Comparison of ENCODE assay signal across 4 cellular contexts in the genomic region with DNA sequence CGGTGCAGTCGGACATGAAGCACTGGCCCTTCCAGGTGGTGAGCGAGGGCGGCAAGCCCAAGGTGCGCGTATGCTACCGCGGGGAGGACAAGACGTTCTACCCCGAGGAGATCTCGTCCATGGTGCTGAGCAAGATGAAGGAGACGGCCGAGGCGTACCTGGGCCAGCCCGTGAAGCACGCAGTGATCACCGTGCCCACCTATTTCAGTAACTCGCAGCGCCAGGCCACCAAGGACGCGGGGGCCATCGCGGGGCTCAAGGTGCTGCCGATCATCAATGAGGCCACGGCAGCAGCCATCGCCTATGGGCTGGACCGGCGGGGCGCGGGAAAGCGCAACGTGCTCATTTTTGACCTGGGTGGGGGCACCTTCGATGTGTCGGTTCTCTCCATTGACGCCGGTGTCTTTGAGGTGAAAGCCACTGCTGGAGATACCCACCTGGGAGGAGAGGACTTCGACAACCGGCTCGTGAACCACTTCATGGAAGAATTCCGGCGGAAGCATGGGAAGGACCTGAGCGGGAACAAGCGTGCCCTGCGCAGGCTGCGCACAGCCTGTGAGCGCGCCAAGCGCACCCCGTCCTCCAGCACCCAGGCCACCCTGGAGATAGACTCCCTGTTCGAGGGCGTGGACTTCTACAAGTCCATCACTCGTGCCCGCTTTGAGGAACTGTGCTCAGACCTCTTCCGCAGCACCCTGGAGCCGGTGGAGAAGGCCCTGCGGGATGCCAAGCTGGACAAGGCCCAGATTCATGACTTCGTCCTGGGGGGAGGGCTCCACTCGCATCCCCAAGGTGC. TPM values are rescaled to one million over a fixed set of nuclear protein-coding genes. Genes with fewer than 3 reads are reported as not detected.
"Had no signal": no experiment of that assay in that cellular context is flagged by ENCODE, and none has a peak within 500 bp of the region (broad histone marks: within the 10 kb centered on the region; RNA-seq: fewer than 3 reads in every experiment).

No MANE protein-coding gene starts in this region.

RNA-seq across cellular contexts. Expression of gene FCGR3B, which starts 24.2 kb away (rescaled TPM):
- total RNA-seq: epithelial cell of proximal tubule, neural crest cell, progenitor cell of endocrine pancreas had no signal
- polyA plus RNA-seq: keratinocyte had no signal

RNA-seq across cellular contexts. Expression of gene FCGR2B, which starts 56.2 kb away (rescaled TPM):
- total RNA-seq: epithelial cell of proximal tubule, neural crest cell had no signal
- polyA plus RNA-seq: keratinocyte had no signal

RNA-seq across cellular contexts. Expression of gene FCGR3A, which starts 57.1 kb away (rescaled TPM):
- total RNA-seq: epithelial cell of proximal tubule, neural crest cell, progenitor cell of endocrine pancreas had no signal
- polyA plus RNA-seq: keratinocyte had no signal
